ENCODE assay signal across 1 cellular context in the genomic region with DNA sequence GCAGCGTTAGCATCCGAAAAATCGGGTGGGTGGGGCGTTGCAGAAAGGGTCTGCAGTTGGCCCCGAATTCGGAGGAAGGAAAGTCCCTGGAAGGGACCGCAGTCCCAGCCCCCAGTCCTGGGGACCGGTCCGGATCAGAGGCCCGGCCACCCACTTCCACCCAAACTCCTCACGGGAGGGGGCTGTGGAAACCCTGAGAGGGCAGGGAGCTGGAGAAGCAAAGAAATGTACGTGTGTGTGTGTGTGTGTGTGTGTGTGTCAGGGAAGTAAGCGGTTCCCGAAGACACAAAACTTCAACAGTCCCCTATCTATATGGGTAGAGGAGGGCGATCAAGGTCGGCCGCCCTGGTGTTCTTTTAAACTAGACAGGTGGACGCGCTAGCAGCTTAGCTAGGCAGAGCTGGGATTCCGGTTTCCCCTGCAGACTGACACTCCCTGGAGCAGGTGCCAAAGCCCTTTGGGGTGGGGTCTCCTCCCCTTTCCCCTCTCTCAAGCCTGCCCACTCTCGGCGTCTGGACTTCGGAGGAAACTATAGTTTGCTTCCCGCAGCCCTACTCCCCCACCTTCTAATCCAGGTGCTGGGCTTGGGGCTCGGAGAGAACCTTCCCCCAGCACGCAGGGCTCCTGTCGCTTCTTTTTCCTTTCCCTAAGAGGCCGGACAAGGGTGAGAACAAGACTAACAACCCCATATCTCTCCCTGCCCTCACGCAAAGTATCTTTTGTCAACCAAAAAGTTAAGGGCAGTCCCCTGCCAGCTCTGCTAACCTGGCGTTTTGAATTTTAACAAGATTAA.
TF ChIP-seq lines count a peak whose summit lies in the region.

No MANE protein-coding gene starts in this region.

TF ChIP-seq in GM12878, 131 proteins besides CTCF, POLR2A, EP300 and RAD21:
- TF ChIP-seq, protein P1, sequence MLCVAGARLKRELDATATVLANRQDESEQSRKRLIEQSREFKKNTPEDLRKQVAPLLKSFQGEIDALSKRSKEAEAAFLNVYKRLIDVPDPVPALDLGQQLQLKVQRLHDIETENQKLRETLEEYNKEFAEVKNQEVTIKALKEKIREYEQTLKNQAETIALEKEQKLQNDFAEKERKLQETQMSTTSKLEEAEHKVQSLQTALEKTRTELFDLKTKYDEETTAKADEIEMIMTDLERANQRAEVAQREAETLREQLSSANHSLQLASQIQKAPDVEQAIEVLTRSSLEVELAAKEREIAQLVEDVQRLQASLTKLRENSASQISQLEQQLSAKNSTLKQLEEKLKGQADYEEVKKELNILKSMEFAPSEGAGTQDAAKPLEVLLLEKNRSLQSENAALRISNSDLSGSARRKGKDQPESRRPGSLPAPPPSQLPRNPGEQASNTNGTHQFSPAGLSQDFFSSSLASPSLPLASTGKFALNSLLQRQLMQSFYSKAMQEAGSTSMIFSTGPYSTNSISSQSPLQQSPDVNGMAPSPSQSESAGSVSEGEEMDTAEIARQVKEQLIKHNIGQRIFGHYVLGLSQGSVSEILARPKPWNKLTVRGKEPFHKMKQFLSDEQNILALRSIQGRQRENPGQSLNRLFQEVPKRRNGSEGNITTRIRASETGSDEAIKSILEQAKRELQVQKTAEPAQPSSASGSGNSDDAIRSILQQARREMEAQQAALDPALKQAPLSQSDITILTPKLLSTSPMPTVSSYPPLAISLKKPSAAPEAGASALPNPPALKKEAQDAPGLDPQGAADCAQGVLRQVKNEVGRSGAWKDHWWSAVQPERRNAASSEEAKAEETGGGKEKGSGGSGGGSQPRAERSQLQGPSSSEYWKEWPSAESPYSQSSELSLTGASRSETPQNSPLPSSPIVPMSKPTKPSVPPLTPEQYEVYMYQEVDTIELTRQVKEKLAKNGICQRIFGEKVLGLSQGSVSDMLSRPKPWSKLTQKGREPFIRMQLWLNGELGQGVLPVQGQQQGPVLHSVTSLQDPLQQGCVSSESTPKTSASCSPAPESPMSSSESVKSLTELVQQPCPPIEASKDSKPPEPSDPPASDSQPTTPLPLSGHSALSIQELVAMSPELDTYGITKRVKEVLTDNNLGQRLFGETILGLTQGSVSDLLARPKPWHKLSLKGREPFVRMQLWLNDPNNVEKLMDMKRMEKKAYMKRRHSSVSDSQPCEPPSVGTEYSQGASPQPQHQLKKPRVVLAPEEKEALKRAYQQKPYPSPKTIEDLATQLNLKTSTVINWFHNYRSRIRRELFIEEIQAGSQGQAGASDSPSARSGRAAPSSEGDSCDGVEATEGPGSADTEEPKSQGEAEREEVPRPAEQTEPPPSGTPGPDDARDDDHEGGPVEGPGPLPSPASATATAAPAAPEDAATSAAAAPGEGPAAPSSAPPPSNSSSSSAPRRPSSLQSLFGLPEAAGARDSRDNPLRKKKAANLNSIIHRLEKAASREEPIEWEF (IDR thresholded peaks at IDR 0.05; ENCODE audit: insufficient replicate concordance, low read depth, low read length): no peak
- TF ChIP-seq CREB1 (IDR thresholded peaks at IDR 0.05; ENCODE audit: low read depth): no peak
TF ChIP-seq in GM12878: peak in this region for 0.
